In genomic region chr16:31354394-31355291, GRCh38 we compare ENCODE assay signal across 9 cellular contexts. TPM values are rescaled to one million over a fixed set of nuclear protein-coding genes. Genes with fewer than 3 reads are reported as not detected.
DNase-seq lines count a peak whose midpoint lies in the region; ATAC-seq and TF ChIP-seq lines count a peak whose summit lies in the region.
"Had no signal": no experiment of that assay in that cellular context is flagged by ENCODE, and none has a peak within 500 bp of the region (broad histone marks: within the 10 kb centered on the region; RNA-seq: fewer than 3 reads in every experiment).

ITGAX (plus strand) TSS chr16:31355176; CDS start chr16:31355255, 79 bp downstream.

- H3K36me3 ChIP-seq in ES-I3 (ENCODE audit: insufficient read depth, low read length) (no peaks in the 10 kb centered on the region; the same call in 1 of the 2 replicates), GM23338 (ENCODE audit: insufficient read depth) (no peaks in the 10 kb centered on the region)

- ATAC-seq in GM23338 (peak; percentile 19; the same call in 1 of the 3 replicates), left ventricle myocardium superior (peak; percentile 46)
- peak; percentile 85 to 88 for ATAC-seq in activated T-cell treated with anti-CD3 and anti-CD28 coated beads, Interleukin-2, amount 50 U/mL, for 4 hours

- peaks cover 2% of the 10 kb centered on the region; the same call in 1 of the 3 replicates for H3K9me3 Mint-ChIP-seq in GM23338
- H3K9me3 Mint-ChIP-seq in activated T-cell treated with anti-CD3 and anti-CD28 coated beads, Interleukin-2, amount 50 U/mL, for 4 hours, result no peaks in the 10 kb centered on the region

- peak within 1 kb of the TSS; percentile 46; the same call in 1 of the 2 replicates for H3K9ac ChIP-seq in ES-I3 (ENCODE audit: low read depth, low read length)
- H3K9ac ChIP-seq: KMS-11 had no signal

- H3K79me2 ChIP-seq in GM23338 (replicated peaks; ENCODE audit: insufficient read depth), result no peaks in the 10 kb centered on the region

- no peaks in the 10 kb centered on the region for H3K9me3 ChIP-seq in ES-I3 (ENCODE audit: control insufficient read depth, insufficient read depth, low read length)

- H3K4me3 ChIP-seq in GM23338, result no peak within 1 kb of the TSS

- no peak within 1 kb of the TSS for H3K4me3 Mint-ChIP-seq in GM23338
- H3K4me3 Mint-ChIP-seq in activated T-cell treated with anti-CD3 and anti-CD28 coated beads, Interleukin-2, amount 50 U/mL, for 4 hours, result peak within 1 kb of the TSS; percentile 54

- no peaks in the 10 kb centered on the region for H3K9me2 ChIP-seq in GM23338 (ENCODE audit: insufficient read depth)

- H3K36me3 Mint-ChIP-seq in GM23338 (ENCODE audit: low read depth), result no peaks in the 10 kb centered on the region; the same call in 2 of the 3 replicates
- no peaks in the 10 kb centered on the region for H3K36me3 Mint-ChIP-seq in activated T-cell treated with anti-CD3 and anti-CD28 coated beads, Interleukin-2, amount 50 U/mL, for 4 hours (ENCODE audit: insufficient read depth)

- H3K27me3 ChIP-seq in GM23338 (ENCODE audit: insufficient read depth), result no peaks in the 10 kb centered on the region

- TF ChIP-seq CTCF in GM23338 (conservative IDR thresholded peaks at IDR 0.05; ENCODE audit: low read depth in 2 of 2), result no peak

- H3K27ac ChIP-seq in GM23338 (ENCODE audit: low read depth), result no peak within 1 kb of the TSS
- H3K27ac ChIP-seq: KMS-11 had no signal

- no peak for DNase-seq in GM23338 (ENCODE audit: low spot score)
- peak; percentile 69 for DNase-seq in MV-4-11 (lab: John Stamatoyannopoulos, UW)
- DNase-seq in activated T-cell treated with anti-CD3 and anti-CD28 coated beads, Interleukin-2, amount 50 U/mL, for 4 hours, result peak; percentile 28
- peak; percentile 53 for DNase-seq in left ventricle myocardium superior
- DNase-seq in stimulated activated CD4-positive, alpha-beta T cell treated with anti-CD3 and anti-CD28 coated beads, Interleukin-4, amount 100 ng/mL, for 1 hour, result peak; percentile 52
- DNase-seq in NCI-H345 treated with DMSO at 0.1 percent for 48 hours (lab: John Stamatoyannopoulos, UW; ENCODE audit: unreplicated experiment), result no peak
- no peak for DNase-seq in NCI-H82 treated with DMSO at 0.1 percent for 48 hours (lab: John Stamatoyannopoulos, UW; ENCODE audit: unreplicated experiment)

- H2AFZ ChIP-seq in GM23338, result 0 out of 2 replicates have a peak within 1 kb of the TSS, but pooled peaks have one; percentile 18

- H3K4me1 ChIP-seq in ES-I3 (ENCODE audit: insufficient read depth, low read length) (peaks cover 12% of the 10 kb centered on the region; the same call in 1 of the 2 replicates), GM23338 (ENCODE audit: insufficient read depth) (no peaks in the 10 kb centered on the region)

- H4K20me1 ChIP-seq in GM23338 (replicated peaks; ENCODE audit: insufficient read depth), result no peaks in the 10 kb centered on the region

- H3K27me3 Mint-ChIP-seq in GM23338 (ENCODE audit: insufficient read depth, low read depth, poor library complexity), result peaks cover 8% of the 10 kb centered on the region
- H3K27me3 Mint-ChIP-seq in activated T-cell treated with anti-CD3 and anti-CD28 coated beads, Interleukin-2, amount 50 U/mL, for 4 hours (ENCODE audit: low read depth), result peaks cover 12% of the 10 kb centered on the region

- H3K4me2 ChIP-seq in GM23338, result no peak within 1 kb of the TSS
- H3K4me2 ChIP-seq: KMS-11 had no signal

- H3K4me1 Mint-ChIP-seq in GM23338, result peaks cover 2% of the 10 kb centered on the region; the same call in 2 of the 3 replicates
- peaks cover 46% of the 10 kb centered on the region for H3K4me1 Mint-ChIP-seq in activated T-cell treated with anti-CD3 and anti-CD28 coated beads, Interleukin-2, amount 50 U/mL, for 4 hours (ENCODE audit: low read depth)

- no peaks in the 10 kb centered on the region for H3F3A ChIP-seq in GM23338 (replicated peaks; ENCODE audit: low read depth)

- intact Hi-C loops in left ventricle myocardium superior (cut with micrococcal nuclease), result no loop called here

- no peak within 1 kb of the TSS for H3K27ac Mint-ChIP-seq in GM23338

TF ChIP-seq in GM23338, 12 proteins besides CTCF, POLR2A, EP300 and RAD21 (continues in another document):
- TF ChIP-seq ZNF114 (CRISPR knock-in tag; IDR thresholded peaks at IDR 0.05) (no peak), REST (IDR thresholded peaks at IDR 0.05; ENCODE audit: unreplicated experiment) (no peak), POLR2AphosphoS5 (IDR thresholded peaks at IDR 0.05; ENCODE audit: low read depth) (no peak), EZH2 (IDR thresholded peaks at IDR 0.05; ENCODE audit: low read depth, unreplicated experiment) (no peak), STAT1 (IDR thresholded peaks at IDR 0.05; ENCODE audit: unreplicated experiment) (no peak), CREB1 (CRISPR knock-in tag; IDR thresholded peaks at IDR 0.05; ENCODE audit: low read depth) (no peak)

RNA-seq across cellular contexts. Expression of gene ITGAX, which starts in this region (rescaled TPM):
- total RNA-seq in GM23338 (2014; rRNA removed; shearing (Covaris generic)), result 0.12 TPM in 1 of 2 replicates, not detected in the other
- polyA plus RNA-seq in GM23338 (2016; fragmentation: Nextera tagmentation; extraction: Ambion mirVana), result not detected in 2 replicates
- 1 to 10 TPM in 2 of 3 donors, under 1 TPM in 1; 0.89 to 2.3 (median 2.2) TPM for total RNA-seq in activated T-cell treated with anti-CD3 and anti-CD28 coated beads, Interleukin-2, amount 50 U/mL, for 4 hours
- 3.2 TPM for total RNA-seq in left ventricle myocardium superior

Comparison
In these comparisons a context has a peak if more than half of its experiments do, and no peak if none do; other contexts are left out.
1. Peak in ATAC-seq in GM23338; RNA of the gene not detected or under 1 TPM.
2. ATAC-seq: peak in every context shown above with its lines; median percentile 86 in activated T-cell treated with anti-CD3 and anti-CD28 coated beads, Interleukin-2, amount 50 U/mL, for 4 hours; 46 in left ventricle myocardium superior; 19 in GM23338.
3. DNase-seq: peak in MV-4-11 (single experiment), activated T-cell treated with anti-CD3 and anti-CD28 coated beads, Interleukin-2, amount 50 U/mL, for 4 hours (single experiment), left ventricle myocardium superior (single experiment) and stimulated activated CD4-positive, alpha-beta T cell treated with anti-CD3 and anti-CD28 coated beads, Interleukin-4, amount 100 ng/mL, for 1 hour (single experiment); none in GM23338 (single experiment), NCI-H345 treated with DMSO at 0.1 percent for 48 hours (single experiment) and NCI-H82 treated with DMSO at 0.1 percent for 48 hours (single experiment).